In genomic region chr7:103073989-103074518, GRCh38 we compare ENCODE assay signal across 1 cellular context.
TF ChIP-seq lines count a peak whose summit lies in the region.

No MANE protein-coding gene starts in this region.

TF ChIP-seq in H1, 55 proteins besides CTCF, POLR2A, EP300 and RAD21:
- TF ChIP-seq BACH1 (IDR thresholded peaks at IDR 0.05; ENCODE audit: low read length) (no peak), SIX5 (IDR thresholded peaks at IDR 0.05; ENCODE audit: low read depth, low read length) (no peak), RBBP5 (IDR thresholded peaks at IDR 0.05; ENCODE audit: borderline replicate concordance, low read depth, low read length) (no peak), SIN3A (conservative IDR thresholded peaks at IDR 0.05 in 1 of 2, IDR thresholded peaks at IDR 0.05 in 1 of 2; ENCODE audit: low read depth in 1 of 2, low read length in 2 of 2) (0 out of 4 replicates have a peak, but pooled peaks of 1 of the 2 experiments have one; percentile 37), TEAD4 (IDR thresholded peaks at IDR 0.05; ENCODE audit: low read depth, low read length) (no peak), SP4 (IDR thresholded peaks at IDR 0.05; ENCODE audit: low read length) (no peak)
- TF ChIP-seq, protein P1, sequence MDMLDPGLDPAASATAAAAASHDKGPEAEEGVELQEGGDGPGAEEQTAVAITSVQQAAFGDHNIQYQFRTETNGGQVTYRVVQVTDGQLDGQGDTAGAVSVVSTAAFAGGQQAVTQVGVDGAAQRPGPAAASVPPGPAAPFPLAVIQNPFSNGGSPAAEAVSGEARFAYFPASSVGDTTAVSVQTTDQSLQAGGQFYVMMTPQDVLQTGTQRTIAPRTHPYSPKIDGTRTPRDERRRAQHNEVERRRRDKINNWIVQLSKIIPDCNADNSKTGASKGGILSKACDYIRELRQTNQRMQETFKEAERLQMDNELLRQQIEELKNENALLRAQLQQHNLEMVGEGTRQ (IDR thresholded peaks at IDR 0.05; ENCODE audit: low read length), result no peak
